9 cellular contexts compared by ENCODE assay signal in the genomic region with DNA sequence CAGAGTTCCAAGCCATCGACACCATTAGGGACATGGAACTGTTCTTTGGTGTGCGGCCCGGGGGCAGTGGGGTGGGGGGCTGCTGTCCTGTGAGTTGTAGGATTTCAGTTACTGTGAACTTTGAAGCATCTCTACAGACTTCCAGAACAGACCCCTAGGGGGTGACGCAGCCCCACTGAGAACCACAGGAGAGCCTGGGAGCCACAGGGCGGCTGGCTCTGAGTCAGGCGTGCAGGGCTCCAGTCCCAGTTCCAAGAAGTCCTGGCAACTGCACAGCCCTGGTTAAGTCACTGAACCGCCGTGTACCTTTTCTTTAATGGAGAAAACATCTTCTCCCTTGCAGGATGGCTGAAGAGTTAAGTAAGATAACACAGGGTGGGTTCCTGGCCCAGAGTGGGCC. TPM values are rescaled to one million over a fixed set of nuclear protein-coding genes. Genes with fewer than 3 reads are reported as not detected.
DNase-seq lines count a peak whose midpoint lies in the region; ATAC-seq and TF ChIP-seq lines count a peak whose summit lies in the region.
"Had no signal": no experiment of that assay in that cellular context is flagged by ENCODE, and none has a peak within 500 bp of the region (broad histone marks: within the 10 kb centered on the region; RNA-seq: fewer than 3 reads in every experiment).

No MANE protein-coding gene starts in this region.

- H2BK20ac ChIP-seq in H9 (ENCODE audit: low read depth, low read length, poor library complexity, severe bottlenecking), result no peak overlapping the region

- no peak overlapping the region for H3K4me3 ChIP-seq in RWPE2 (ENCODE audit: severe bottlenecking)
- H3K4me3 ChIP-seq in effector memory CD4-positive, alpha-beta T cell (ENCODE audit: insufficient read depth, low read depth, low read length, poor library complexity, severe bottlenecking), result no peak overlapping the region

- no peak overlapping the region for H2BK5ac ChIP-seq in H9 (ENCODE audit: insufficient read length, low read length)

- H4K20me1 ChIP-seq in H9 (ENCODE audit: control insufficient read depth, insufficient read depth, insufficient read length), result no peaks in the 10 kb centered on the region

- H3K18ac ChIP-seq in H9 (ENCODE audit: insufficient read length, low read depth, low read length), result no peak overlapping the region

- H3K23me2 ChIP-seq in H9 (ENCODE audit: insufficient read length, low read depth, low read length, poor library complexity, severe bottlenecking), result no peaks in the 10 kb centered on the region

- no peaks in the 10 kb centered on the region for H3K27me3 ChIP-seq in H9 (ENCODE audit: insufficient read depth, low read length)
- H3K27me3 ChIP-seq in RWPE2 (ENCODE audit: insufficient read depth, poor library complexity, severe bottlenecking), result no peaks in the 10 kb centered on the region
- H3K27me3 ChIP-seq in effector memory CD4-positive, alpha-beta T cell (replicated peaks; ENCODE audit: control insufficient read depth, insufficient read depth, low read length, poor library complexity, severe bottlenecking), result no peaks in the 10 kb centered on the region

- no peak overlapping the region for H3K4me2 ChIP-seq in H9 (ENCODE audit: insufficient read depth, insufficient read length, low read length)

- H3K79me2 ChIP-seq in H9 (ENCODE audit: insufficient read depth, low read length), result no peaks in the 10 kb centered on the region

- no peak overlapping the region for H3K27ac Mint-ChIP-seq in H9

- H3K14ac ChIP-seq in H9 (ENCODE audit: insufficient read depth, low read length), result no peak overlapping the region

- H2BK15ac ChIP-seq in H9 (ENCODE audit: low read depth, low read length), result no peak overlapping the region

- no peak overlapping the region for H2BK12ac ChIP-seq in H9 (ENCODE audit: insufficient read length, low read depth, low read length)

- no peak overlapping the region for H4K91ac ChIP-seq in H9 (ENCODE audit: insufficient read length, low read depth, low read length)

- H3K4ac ChIP-seq in H9 (ENCODE audit: low read depth, low read length), result no peak overlapping the region

- H3K4me1 ChIP-seq in H9 (ENCODE audit: insufficient read depth, low read length) (peaks cover 11% of the 10 kb centered on the region), RWPE2 (ENCODE audit: insufficient read depth, poor library complexity, severe bottlenecking) (peaks cover 8% of the 10 kb centered on the region)
- no peaks in the 10 kb centered on the region for H3K4me1 ChIP-seq in effector memory CD4-positive, alpha-beta T cell (ENCODE audit: control insufficient read depth, insufficient read depth, low read length, poor library complexity, severe bottlenecking)

- H3K9me3 Mint-ChIP-seq in H9, result no peaks in the 10 kb centered on the region

- no peak overlapping the region for H2AFZ ChIP-seq in H9 (ENCODE audit: low read length)

- H2BK120ac ChIP-seq in H9 (ENCODE audit: low read depth, low read length, poor library complexity, severe bottlenecking), result no peak overlapping the region

- H3K27ac ChIP-seq in H9 (ENCODE audit: insufficient read length, low read depth, low read length) (no peak overlapping the region), RWPE2 (ENCODE audit: poor library complexity, severe bottlenecking) (no peak overlapping the region)
- H3K27ac ChIP-seq in effector memory CD4-positive, alpha-beta T cell (ENCODE audit: insufficient read depth, low read length, poor library complexity, severe bottlenecking), result no peak overlapping the region

- H3K9me3 ChIP-seq in H9 (ENCODE audit: control insufficient read depth, low read depth, low read length) (no peaks in the 10 kb centered on the region), RWPE2 (ENCODE audit: severe bottlenecking) (no peaks in the 10 kb centered on the region)
- no peaks in the 10 kb centered on the region for H3K9me3 ChIP-seq in effector memory CD4-positive, alpha-beta T cell (ENCODE audit: control insufficient read depth, low read length)

- no peak overlapping the region for H4K5ac ChIP-seq in H9 (ENCODE audit: insufficient read length, low read depth, low read length)

- no peak overlapping the region for H4K8ac ChIP-seq in H9 (replicated peaks; ENCODE audit: insufficient read length, low read depth, low read length)

- H3K36me3 ChIP-seq in RWPE2 (ENCODE audit: low read depth), result no peaks in the 10 kb centered on the region
- no peaks in the 10 kb centered on the region for H3K36me3 ChIP-seq in effector memory CD4-positive, alpha-beta T cell (ENCODE audit: control insufficient read depth, insufficient read depth, low read length)

- H3K23ac ChIP-seq in H9 (ENCODE audit: insufficient read length, low read depth, low read length), result no peak overlapping the region

- H2AK5ac ChIP-seq in H9 (ENCODE audit: insufficient read length, low read length), result no peak overlapping the region

- no peak overlapping the region for H3K9ac ChIP-seq in H9 (ENCODE audit: extremely low read depth, insufficient read length, low read length)

- no peak overlapping the region for H3T11ph ChIP-seq in H9 (ENCODE audit: low read length)

- DNase-seq in H9 (peak; percentile 68), RWPE2 (ENCODE audit: low spot score) (no peak), fibroblast of peridontal ligament (ENCODE audit: extremely low read depth) (peak; percentile 86), occipital lobe (lab: John Stamatoyannopoulos, UW) (peak; percentile 5), NK-92 (lab: John Stamatoyannopoulos, UW; ENCODE audit: unreplicated experiment) (no peak)
- DNase-seq in effector memory CD4-positive, alpha-beta T cell, result no peak

- TF ChIP-seq CTCF in H9 (conservative IDR thresholded peaks at IDR 0.05), result peak; percentile 74
- TF ChIP-seq CTCF in RWPE2 (IDR thresholded peaks at IDR 0.05; ENCODE audit: poor library complexity, severe bottlenecking), result peak; percentile 35

- H3K79me1 ChIP-seq in H9 (ENCODE audit: insufficient read depth, low read depth, low read length, poor library complexity, severe bottlenecking), result no peaks in the 10 kb centered on the region

- peaks cover 32 to 33% of the 10 kb centered on the region in 2 experiments for H3K4me1 Mint-ChIP-seq in H9

- no peak overlapping the region for H3K4me3 Mint-ChIP-seq in H9

- ATAC-seq in RWPE2 (ENCODE audit: low read depth) (peak; percentile 74; the same call in 2 of the 3 replicates), GM21576 (IDR thresholded peaks at IDR 0.05; ENCODE audit: unreplicated experiment) (no peak), GM21390 (IDR thresholded peaks at IDR 0.05; ENCODE audit: unreplicated experiment) (no peak)

- H3K27me3 Mint-ChIP-seq in H9 (ENCODE audit: low read depth), result no peaks in the 10 kb centered on the region

- H3K56ac ChIP-seq in H9 (ENCODE audit: insufficient read length, low read depth, low read length), result no peak overlapping the region

- H3K36me3 Mint-ChIP-seq in H9 (ENCODE audit: insufficient read depth in 1 of 3, low read depth in 3 of 3), result no peaks in the 10 kb centered on the region

- no CpG with 5 or more reads among the region's 8 CpGs for WGBS in H9 (ENCODE audit: extremely low coverage, insufficient read length, low lambda C conversion rate)

RNA-seq across cellular contexts. Expression of a gene that starts 23.5 kb away (rescaled TPM):
- not detected in 2 replicates for total RNA-seq in H9 (2021)
- not detected for total RNA-seq in occipital lobe
- total RNA-seq: mononuclear cell had no signal

Comparison
In these comparisons a context has a peak if more than half of its experiments do, and no peak if none do; other contexts are left out.
1. DNase-seq: peak in H9 (single experiment), fibroblast of peridontal ligament (single experiment) and occipital lobe (single experiment); none in RWPE2 (single experiment), NK-92 (single experiment) and effector memory CD4-positive, alpha-beta T cell (0 of 3).